ENCODE assay signal across 8 cellular contexts in genomic region chr1:229270547-229271447, GRCh38. TPM values are rescaled to one million over a fixed set of nuclear protein-coding genes. Genes with fewer than 3 reads are reported as not detected.
DNase-seq lines count a peak whose midpoint lies in the region; ATAC-seq and TF ChIP-seq lines count a peak whose summit lies in the region.

TSS of gene RAB4A (plus strand) at chr1:229271111. CDS start at chr1:229271340, 229 bp downstream.

- H3K27me3 ChIP-seq in Loucy (ENCODE audit: insufficient read depth, low read length, poor library complexity, severe bottlenecking) = no peaks in the 10 kb centered on the region
- no peaks in the 10 kb centered on the region for H3K27me3 ChIP-seq in SU-DHL-6 (ENCODE audit: low read length)
- no peaks in the 10 kb centered on the region for H3K27me3 ChIP-seq in parathyroid adenoma (ENCODE audit: control insufficient read depth, insufficient read depth, low read length)
- no peaks in the 10 kb centered on the region for H3K27me3 ChIP-seq in thyroid gland

- H3K9me3 ChIP-seq in Loucy (ENCODE audit: insufficient read depth, low read depth, low read length) = no peaks in the 10 kb centered on the region
- H3K9me3 ChIP-seq in SU-DHL-6 (ENCODE audit: insufficient read depth, low read length) = no peaks in the 10 kb centered on the region
- peaks cover 3% of the 10 kb centered on the region for H3K9me3 ChIP-seq in parathyroid adenoma (ENCODE audit: control insufficient read depth, low read length)
- H3K9me3 ChIP-seq in thyroid gland = no peaks in the 10 kb centered on the region

- peak; percentile 88 for DNase-seq in ELF-1 (ENCODE audit: low read depth, low spot score)
- peak; percentile 88 for DNase-seq in GOT3 (lab: John Stamatoyannopoulos, UW)
- DNase-seq in activated naive CD8-positive, alpha-beta T cell treated with anti-CD3 and anti-CD28 coated beads, Interleukin-2, amount 50 U/mL, for 16 hours (ENCODE audit: low read depth, low spot score) = peak; percentile 43
- peak; percentile 95 for DNase-seq in Right ventricle myocardium inferior (ENCODE audit: missing footprints)
- peak; percentile 83 to 84 for DNase-seq in thyroid gland

- H3K79me2 ChIP-seq in Loucy (ENCODE audit: insufficient read depth, low read length) (peaks cover 46% of the 10 kb centered on the region), SU-DHL-6 (ENCODE audit: insufficient read depth, low read length) (peaks cover 42% of the 10 kb centered on the region), parathyroid adenoma (peaks cover 4% of the 10 kb centered on the region)

- H3K27ac ChIP-seq in SU-DHL-6 (ENCODE audit: low read depth, low read length) (no peak within 1 kb of the TSS), parathyroid adenoma (peak within 1 kb of the TSS; percentile 19), thyroid gland (peak within 1 kb of the TSS; percentile 82 to 87 (median 83))

- ATAC-seq in Right ventricle myocardium inferior = peak; percentile 97

- H3K36me3 ChIP-seq in Loucy (ENCODE audit: insufficient read depth, low read length) (no peaks in the 10 kb centered on the region), SU-DHL-6 (ENCODE audit: low read length) (no peaks in the 10 kb centered on the region), parathyroid adenoma (ENCODE audit: control insufficient read depth, insufficient read depth, low read length) (no peaks in the 10 kb centered on the region), thyroid gland (no peaks in the 10 kb centered on the region)

- H3K4me3 ChIP-seq in Loucy (ENCODE audit: low read length, poor library complexity, severe bottlenecking) (peak within 1 kb of the TSS; percentile 98), SU-DHL-6 (ENCODE audit: insufficient read depth, low read length, poor library complexity, severe bottlenecking) (peak within 1 kb of the TSS; percentile 96), parathyroid adenoma (ENCODE audit: low read depth, low read length) (peak within 1 kb of the TSS; percentile 79), thyroid gland (replicated peaks in 1 of 3) (peak within 1 kb of the TSS; percentile 2 to 58 (median 57))

- peak; percentile 13 to 82 for TF ChIP-seq POLR2A in thyroid gland (IDR thresholded peaks at IDR 0.05)

- 47 to 53% methylated on average over 23 of the region's 95 CpGs for WGBS in thyroid gland, 2 donors

- H3F3A ChIP-seq in Loucy (ENCODE audit: low read depth) (peaks cover 9% of the 10 kb centered on the region; the same call in 1 of the 2 replicates), SU-DHL-6 (ENCODE audit: insufficient read depth) (no peaks in the 10 kb centered on the region)

- H4K20me1 ChIP-seq in Loucy (ENCODE audit: insufficient read depth, low read length, poor library complexity, severe bottlenecking) (peaks cover 37% of the 10 kb centered on the region), SU-DHL-6 (ENCODE audit: low read depth, low read length) (peaks cover 9% of the 10 kb centered on the region; the same call in 1 of the 2 replicates)

- intact Hi-C loops in Right ventricle myocardium inferior (cut with DNase I) (loop anchor here (5.0 kb wide), 1 partner anchor 72 kb away; the partner anchor contains the start of gene CCSAP), thyroid gland (cut with DNase I) (loop anchor here (10.0 kb wide), 1 partner anchor 64 kb away; no protein-coding TSS in a partner anchor)

- peak within 1 kb of the TSS; percentile 89 for H2AFZ ChIP-seq in Loucy (ENCODE audit: low read length)
- peak within 1 kb of the TSS; percentile 79 for H2AFZ ChIP-seq in SU-DHL-6 (ENCODE audit: low read depth, low read length, severe bottlenecking)
- H2AFZ ChIP-seq in parathyroid adenoma = peak within 1 kb of the TSS; percentile 80

- TF ChIP-seq CTCF in Loucy (conservative IDR thresholded peaks at IDR 0.05; ENCODE audit: low read length) (no peak), SU-DHL-6 (IDR thresholded peaks at IDR 0.05; ENCODE audit: insufficient read depth, low read length, poor library complexity, severe bottlenecking) (no peak), parathyroid adenoma (IDR thresholded peaks at IDR 0.05) (no peak), thyroid gland (IDR thresholded peaks at IDR 0.05) (no peak)

- peaks cover 42% of the 10 kb centered on the region for H3K4me1 ChIP-seq in Loucy (ENCODE audit: insufficient read depth, low read length, poor library complexity, severe bottlenecking)
- H3K4me1 ChIP-seq in parathyroid adenoma = peaks cover 2% of the 10 kb centered on the region
- peaks cover 46 to 58% of the 10 kb centered on the region in 2 donors for H3K4me1 ChIP-seq in thyroid gland

- peak within 1 kb of the TSS; percentile 89 for H3K9ac ChIP-seq in Loucy (ENCODE audit: low read depth, low read length, poor library complexity, severe bottlenecking)
- H3K9ac ChIP-seq in SU-DHL-6 (ENCODE audit: low read length) = peak within 1 kb of the TSS; percentile 79
- H3K9ac ChIP-seq in parathyroid adenoma = no peak within 1 kb of the TSS

- H3K9me2 ChIP-seq in Loucy (replicated peaks; ENCODE audit: low read depth, low read length) (no peaks in the 10 kb centered on the region), SU-DHL-6 (replicated peaks; ENCODE audit: insufficient read depth, low read length) (no peaks in the 10 kb centered on the region)

- H3K4me2 ChIP-seq in Loucy (ENCODE audit: low read depth, low read length, poor library complexity, severe bottlenecking) = peak within 1 kb of the TSS; percentile 92
- peak within 1 kb of the TSS; percentile 90 for H3K4me2 ChIP-seq in SU-DHL-6 (ENCODE audit: low read depth, low read length, poor library complexity, severe bottlenecking)
- H3K4me2 ChIP-seq in parathyroid adenoma (ENCODE audit: low read length) = peak within 1 kb of the TSS; percentile 97

RNA-seq across cellular contexts. Expression of gene RAB4A, which starts in this region (rescaled TPM):
- total RNA-seq in Right ventricle myocardium inferior (131 TPM), thyroid gland (10 to 100 TPM; 44.9 to 73.6 (median 60.2) TPM)

Comparison
In these comparisons a context has a peak if more than half of its experiments do, and no peak if none do; other contexts are left out.
1. DNase-seq: peak in every context shown above with its lines; median percentile 95 in Right ventricle myocardium inferior; 88 in ELF-1; 88 in GOT3; 84 in thyroid gland; 43 in activated naive CD8-positive, alpha-beta T cell treated with anti-CD3 and anti-CD28 coated beads, Interleukin-2, amount 50 U/mL, for 16 hours.